Comparison of ENCODE assay signal across 11 cellular contexts in genomic region chr17:28345420-28346198, GRCh38. TPM values are rescaled to one million over a fixed set of nuclear protein-coding genes. Genes with fewer than 3 reads are reported as not detected.
DNase-seq lines count a peak whose midpoint lies in the region; ATAC-seq, FAIRE-seq and TF ChIP-seq lines count a peak whose summit lies in the region.
"Had no signal": no experiment of that assay in that cellular context is flagged by ENCODE, and none has a peak within 500 bp of the region (broad histone marks: within the 10 kb centered on the region; RNA-seq: fewer than 3 reads in every experiment).

No MANE protein-coding gene starts in this region.

- no peak overlapping the region for H3K4me3 ChIP-seq in K562
- H3K4me3 ChIP-seq in upper lobe of right lung, result no peak overlapping the region
- H3K4me3 ChIP-seq in tibial artery, result no peak overlapping the region
- no peak overlapping the region for H3K4me3 ChIP-seq in small intestine (ENCODE audit: low read depth in 1 of 2, low read length in 2 of 2)

- no peak overlapping the region for H2AFZ ChIP-seq in K562 (ENCODE audit: low read depth, low read length)

- POLR2A ChIA-PET in K562 (lab: Yijun Ruan, JAX), result interaction anchor here (0.6 to 4.2 kb wide), 6 partner anchors 9 to 30 kb away, joined by 3 to 44 read pairs (median 6); partner anchors contain the start of genes IFT20, POLDIP2 and TNFAIP1

- peaks cover 2% of the 10 kb centered on the region for H3K4me1 Mint-ChIP-seq in activated naive CD4-positive, alpha-beta T cell treated with anti-CD3 and anti-CD28 coated beads, Interleukin-2, amount 10 ng/mL, durations not matched to agents 7 days and 5 days

- 87% methylated on average over 13 of the region's 13 CpGs for WGBS in K562 (ENCODE audit: insufficient coverage, low coverage, missing lambda C conversion rate)
- 76 to 82% (median 80%) methylated on average over 13 of the region's 13 CpGs for WGBS in small intestine, 3 donors

- H3K9me3 ChIP-seq in K562 (replicated peaks; ENCODE audit: control insufficient read depth, insufficient read depth, low read depth, low read length) (no peaks in the 10 kb centered on the region), upper lobe of right lung (no peaks in the 10 kb centered on the region), tibial artery (no peaks in the 10 kb centered on the region), small intestine (ENCODE audit: control insufficient read depth, low read depth) (no peaks in the 10 kb centered on the region)

- TF ChIP-seq CTCF in K562 (IDR thresholded peaks at IDR 0.05 in 2 of 3, conservative IDR thresholded peaks at IDR 0.05 in 1 of 3; ENCODE audit: insufficient read depth in 2 of 3, low read depth in 1 of 3, low read length in 3 of 3) (no peak), upper lobe of right lung (IDR thresholded peaks at IDR 0.05) (no peak), tibial artery (IDR thresholded peaks at IDR 0.05) (no peak)

- peak in 1 of 2 donors; percentile 15 for ATAC-seq in activated naive CD4-positive, alpha-beta T cell treated with anti-CD3 and anti-CD28 coated beads, Interleukin-2, amount 50 U/mL, for 72 hours
- no peak for ATAC-seq in K562
- ATAC-seq in left colon, result peak; percentile 15
- peak; percentile 70 for ATAC-seq in upper lobe of right lung

- no peak overlapping the region for H3K9ac ChIP-seq in K562 (ENCODE audit: insufficient read depth in 1 of 2, low read depth in 2 of 2, low read length in 2 of 2)

- no peaks in the 10 kb centered on the region for H3K9me3 Mint-ChIP-seq in activated naive CD4-positive, alpha-beta T cell treated with anti-CD3 and anti-CD28 coated beads, Interleukin-2, amount 50 U/mL, for 72 hours
- no peaks in the 10 kb centered on the region for H3K9me3 Mint-ChIP-seq in activated naive CD4-positive, alpha-beta T cell treated with anti-CD3 and anti-CD28 coated beads, Interleukin-2, amount 10 ng/mL, durations not matched to agents 7 days and 5 days

- FAIRE-seq in K562 (lab: Jason Lieb, UNC) (no peak), small intestine (lab: Jason Lieb, UNC) (no peak)

- peak; percentile 46; the same call in 1 of the 2 replicates for TF ChIP-seq POLR2A in K562 (conservative IDR thresholded peaks at IDR 0.05)

- H3K27ac ChIP-seq in K562 (ENCODE audit: extremely low read depth, low read depth, low read length) (no peak overlapping the region), upper lobe of right lung (no peak overlapping the region), tibial artery (peak overlapping the region in 1 of 2 donors; percentile 7), small intestine (ENCODE audit: low read depth in 1 of 2, low read length in 1 of 2) (no peak overlapping the region)

- CTCF ChIA-PET in activated naive CD4-positive, alpha-beta T cell treated with anti-CD3 and anti-CD28 coated beads, Interleukin-2, amount 10 ng/mL, durations not matched to agents 7 days and 5 days (lab: Charles Lee), result interaction anchor here (0.8 kb wide), 1 partner anchor 10 kb away, joined by 3 read pairs; the partner anchor contains the start of gene TNFAIP1
- CTCF ChIA-PET in K562 (lab: Yijun Ruan, JAX; ENCODE audit: low intra/inter-chr PET ratio), result no interaction called here

- H3K4me1 ChIP-seq in K562 (replicated peaks in 1 of 2; ENCODE audit: control insufficient read depth in 2 of 2, insufficient read depth in 2 of 2, low read length in 2 of 2) (peaks cover 0 to 3% of the 10 kb centered on the region in 2 experiments; a peak in 1 of 5 replicates), upper lobe of right lung (peaks cover 15% of the 10 kb centered on the region), tibial artery (peaks cover 0 to 30% (median 14%) of the 10 kb centered on the region in 4 donors), small intestine (ENCODE audit: control insufficient read depth in 2 of 2, insufficient read depth in 1 of 2, low read depth in 1 of 2, low read length in 1 of 2) (no peaks in the 10 kb centered on the region)

- H4K20me1 ChIP-seq in K562 (replicated peaks; ENCODE audit: control insufficient read depth, insufficient read depth, low read length), result no peaks in the 10 kb centered on the region; the same call in none of the 2 replicates

- no peak overlapping the region for H3K4me2 ChIP-seq in K562 (ENCODE audit: insufficient read depth, low read length)

- intact Hi-C loops in K562 (cut with micrococcal nuclease) (no loop called here), left colon (cut with DNase I, micrococcal nuclease) (no loop called here), upper lobe of right lung (cut with DNase I) (no loop called here), tibial artery (cut with DNase I; ENCODE audit: low total_unique reads) (no loop called here)

- peaks cover 2% of the 10 kb centered on the region for H3K9me1 ChIP-seq in K562 (ENCODE audit: control insufficient read depth, insufficient read depth, low read length)

- H3K36me3 ChIP-seq in K562 (ENCODE audit: control insufficient read depth, insufficient read depth, low read length) (peaks cover 92% of the 10 kb centered on the region), upper lobe of right lung (peaks cover 100% of the 10 kb centered on the region), tibial artery (peaks cover 32 to 100% (median 98%) of the 10 kb centered on the region in 3 donors), small intestine (ENCODE audit: control insufficient read depth in 2 of 2, insufficient read depth in 2 of 2, low read length in 2 of 2) (peaks cover 13 to 30% of the 10 kb centered on the region in 2 donors)

- no peaks in the 10 kb centered on the region for H3K36me3 Mint-ChIP-seq in activated naive CD4-positive, alpha-beta T cell treated with anti-CD3 and anti-CD28 coated beads, Interleukin-2, amount 50 U/mL, for 72 hours
- H3K36me3 Mint-ChIP-seq in activated naive CD4-positive, alpha-beta T cell treated with anti-CD3 and anti-CD28 coated beads, Interleukin-2, amount 10 ng/mL, durations not matched to agents 7 days and 5 days, result peaks cover 38% of the 10 kb centered on the region

- DNase-seq in activated naive CD4-positive, alpha-beta T cell treated with anti-CD3 and anti-CD28 coated beads, Interleukin-2, amount 50 U/mL, for 72 hours (ENCODE audit: low spot score in 2 of 2), result no peak
- DNase-seq in activated naive CD4-positive, alpha-beta T cell treated with anti-CD3 and anti-CD28 coated beads, Interleukin-2, amount 10 ng/mL, durations not matched to agents 7 days and 5 days, result no peak
- DNase-seq in K562 (ENCODE audit: extremely low read depth in 1 of 4, low spot score in 3 of 4) (no peak), left colon (no peak), upper lobe of right lung (no peak), GM19240 (ENCODE audit: insufficient read length, low spot score) (no peak), tibial artery (no peak), small intestine (no peak)
- DNase-seq: activated gamma-delta T cell had no signal

- H3K27me3 ChIP-seq in K562 (ENCODE audit: control insufficient read depth in 2 of 2, insufficient read depth in 2 of 2, low read length in 2 of 2), result no peaks in the 10 kb centered on the region
- H3K27me3 ChIP-seq in upper lobe of right lung, result no peaks in the 10 kb centered on the region
- H3K27me3 ChIP-seq in tibial artery, result no peaks in the 10 kb centered on the region
- H3K27me3 ChIP-seq in small intestine (ENCODE audit: control insufficient read depth in 2 of 2, insufficient read depth in 2 of 2, low read length in 2 of 2), result no peaks in the 10 kb centered on the region

- in situ Hi-C loops in K562 (cut with MboI), result no loop called here

- no peaks in the 10 kb centered on the region for H3K27me3 Mint-ChIP-seq in activated naive CD4-positive, alpha-beta T cell treated with anti-CD3 and anti-CD28 coated beads, Interleukin-2, amount 10 ng/mL, durations not matched to agents 7 days and 5 days

- TF ChIP-seq RAD21 in K562 (CRISPR knock-in tag; conservative IDR thresholded peaks at IDR 0.05 in 1 of 2, IDR thresholded peaks at IDR 0.05 in 1 of 2), result no peak

- BruUV-seq in K562 (replicated peaks; lab: Mats Ljungman, UMichigan), result no TSS peak

- TF ChIP-seq EP300 in K562 (IDR thresholded peaks at IDR 0.05; ENCODE audit: low read length), result no peak

- H3K79me2 ChIP-seq in K562 (ENCODE audit: control insufficient read depth, insufficient read depth, low read length), result no peaks in the 10 kb centered on the region

- H3K27ac Mint-ChIP-seq in activated naive CD4-positive, alpha-beta T cell treated with anti-CD3 and anti-CD28 coated beads, Interleukin-2, amount 50 U/mL, for 72 hours, result peak overlapping the region; percentile 51 to 72
- no peak overlapping the region for H3K27ac Mint-ChIP-seq in activated naive CD4-positive, alpha-beta T cell treated with anti-CD3 and anti-CD28 coated beads, Interleukin-2, amount 10 ng/mL, durations not matched to agents 7 days and 5 days

- no peak overlapping the region for H3K4me3 Mint-ChIP-seq in activated naive CD4-positive, alpha-beta T cell treated with anti-CD3 and anti-CD28 coated beads, Interleukin-2, amount 10 ng/mL, durations not matched to agents 7 days and 5 days

RNA-seq across cellular contexts. Expression of gene TNFAIP1, which starts 10.0 kb away (rescaled TPM):
- total RNA-seq in activated naive CD4-positive, alpha-beta T cell treated with anti-CD3 and anti-CD28 coated beads, Interleukin-2, amount 50 U/mL, for 72 hours, result 10 to 100 TPM; 25.7 to 26.2 TPM
- 14.5 and 38.2 TPM in 2 replicates for total RNA-seq in K562 (2011; cell fraction: chromatin; rRNA removed; ENCODE audit: low replicate concordance)
- 22.8 and 26.7 TPM in 2 replicates for total RNA-seq in K562 (2011; cell fraction: nucleolus; rRNA removed)
- total RNA-seq in K562 (2011; cell fraction: nucleoplasm; rRNA removed), result 22.7 and 28.9 TPM in 2 replicates
- 9.0 and 15.1 TPM in 2 replicates for total RNA-seq in K562 (2014; rRNA removed)
- 6.3 and 8.2 TPM in 2 replicates for total RNA-seq in K562 (2014; rRNA removed; fragmentation: Illumina TruSeq; extraction: Trizol)
- 7.7 and 8.0 TPM in 2 replicates for total RNA-seq in K562 (2015; rRNA removed; fragmentation: Illumina TruSeq; extraction: Trizol)
- total RNA-seq in K562 (2021), result 18.9 and 20.1 TPM in 2 replicates
- 13.7 and 18.8 TPM in 2 replicates for polyA plus RNA-seq in K562 (2011; rRNA removed)
- polyA plus RNA-seq in K562 (2011; cell fraction: cytosol; rRNA removed), result 10.8 and 23.2 TPM in 2 replicates
- polyA plus RNA-seq in K562 (2011; cell fraction: nucleus; rRNA removed), result 40.2 and 69.4 TPM in 2 replicates
- polyA plus RNA-seq in K562 (2012), result 11.5 and 17.0 TPM in 2 replicates
- polyA plus RNA-seq in K562 (2014; fragmentation: Illumina TruSeq; extraction: Trizol), result 15.2 and 15.4 TPM in 2 replicates
- polyA plus RNA-seq in K562 (2014; fragmentation: Nextera tagmentation; extraction: Ambion mirVana), result 1 to 10 TPM; 2.1 to 2.9 TPM
- 8.1 and 15.4 TPM in 2 replicates for polyA plus RNA-seq in K562 (2014; rRNA removed)
- polyA minus RNA-seq in K562 (2011; rRNA and poly(A)+ RNA removed), result 7.3 and 16.7 TPM in 2 replicates
- polyA minus RNA-seq in K562 (2011; cell fraction: cytosol; rRNA and poly(A)+ RNA removed), result 21.0 and 35.8 TPM in 2 replicates
- polyA minus RNA-seq in K562 (2011; cell fraction: nucleus; rRNA and poly(A)+ RNA removed), result 12.4 and 16.7 TPM in 2 replicates
- total RNA-seq in left colon, result 10 to 100 TPM; 34.6 to 38.2 TPM
- 82.7 TPM for total RNA-seq in upper lobe of right lung
- polyA plus RNA-seq in small intestine, result 10 to 100 TPM; 16.1 to 18.1 (median 16.9) TPM

RNA-seq across cellular contexts. Expression of gene IFT20, which starts 10.3 kb away (rescaled TPM):
- total RNA-seq in activated naive CD4-positive, alpha-beta T cell treated with anti-CD3 and anti-CD28 coated beads, Interleukin-2, amount 50 U/mL, for 72 hours, result 10 to 100 TPM; 16.4 to 16.8 TPM
- total RNA-seq in K562 (2011; cell fraction: chromatin; rRNA removed; ENCODE audit: low replicate concordance), result 58.5 and 63.2 TPM in 2 replicates
- total RNA-seq in K562 (2011; cell fraction: nucleolus; rRNA removed), result 42.5 and 42.8 TPM in 2 replicates
- total RNA-seq in K562 (2011; cell fraction: nucleoplasm; rRNA removed), result 44.1 and 49.8 TPM in 2 replicates
- total RNA-seq in K562 (2014; rRNA removed) (25.1 and 25.5 TPM in 2 replicates), K562 (2014; rRNA removed; fragmentation: Illumina TruSeq; extraction: Trizol) (20.9 and 26.8 TPM in 2 replicates), K562 (2015; rRNA removed; fragmentation: Illumina TruSeq; extraction: Trizol) (14.3 and 14.6 TPM in 2 replicates), K562 (2021) (20.1 and 25.2 TPM in 2 replicates), left colon (10 to 100 TPM; 26.2 to 26.3 TPM), upper lobe of right lung (33.3 TPM)
- polyA plus RNA-seq in K562 (2011; rRNA removed) (35.8 and 38.6 TPM in 2 replicates), K562 (2014; fragmentation: Illumina TruSeq; extraction: Trizol) (19.0 and 19.4 TPM in 2 replicates), K562 (2014; fragmentation: Nextera tagmentation; extraction: Ambion mirVana) (10 to 100 TPM; 11.2 to 17.7 TPM), K562 (2014; rRNA removed) (37.6 and 45.4 TPM in 2 replicates), small intestine (100 to 1,000 TPM in 2 of 3 donors, 10 to 100 TPM in 1; 39.3 to 135 (median 112) TPM)
- polyA plus RNA-seq in K562 (2011; cell fraction: cytosol; rRNA removed), result 15.7 and 17.9 TPM in 2 replicates
- polyA plus RNA-seq in K562 (2011; cell fraction: nucleus; rRNA removed), result 54.6 and 62.4 TPM in 2 replicates
- 20.5 and 42.0 TPM in 2 replicates for polyA plus RNA-seq in K562 (2012)
- polyA minus RNA-seq in K562 (2011; rRNA and poly(A)+ RNA removed), result 9.2 and 9.9 TPM in 2 replicates
- 4.6 and 7.2 TPM in 2 replicates for polyA minus RNA-seq in K562 (2011; cell fraction: cytosol; rRNA and poly(A)+ RNA removed)
- polyA minus RNA-seq in K562 (2011; cell fraction: nucleus; rRNA and poly(A)+ RNA removed), result 10.8 and 16.7 TPM in 2 replicates

RNA-seq across cellular contexts. Expression of gene POLDIP2, which starts 11.7 kb away (rescaled TPM):
- 10 to 100 TPM; 62.2 to 83.4 TPM for total RNA-seq in activated naive CD4-positive, alpha-beta T cell treated with anti-CD3 and anti-CD28 coated beads, Interleukin-2, amount 50 U/mL, for 72 hours
- total RNA-seq in K562 (2011; cell fraction: chromatin; rRNA removed; ENCODE audit: low replicate concordance), result 13.2 and 36.1 TPM in 2 replicates
- total RNA-seq in K562 (2011; cell fraction: nucleolus; rRNA removed), result 33.4 and 34.0 TPM in 2 replicates
- 27.2 and 30.3 TPM in 2 replicates for total RNA-seq in K562 (2011; cell fraction: nucleoplasm; rRNA removed)
- 121 and 122 TPM in 2 replicates for total RNA-seq in K562 (2014; rRNA removed)
- total RNA-seq in K562 (2014; rRNA removed; fragmentation: Illumina TruSeq; extraction: Trizol), result 59.5 and 62.7 TPM in 2 replicates
- 70.6 and 71.4 TPM in 2 replicates for total RNA-seq in K562 (2015; rRNA removed; fragmentation: Illumina TruSeq; extraction: Trizol)
- 106 and 108 TPM in 2 replicates for total RNA-seq in K562 (2021)
- polyA plus RNA-seq in K562 (2011; rRNA removed), result 64.6 and 105 TPM in 2 replicates
- 64.6 and 142 TPM in 2 replicates for polyA plus RNA-seq in K562 (2011; cell fraction: cytosol; rRNA removed)
- 48.3 and 71.0 TPM in 2 replicates for polyA plus RNA-seq in K562 (2011; cell fraction: nucleus; rRNA removed)
- 89.9 and 120 TPM in 2 replicates for polyA plus RNA-seq in K562 (2012)
- 127 and 137 TPM in 2 replicates for polyA plus RNA-seq in K562 (2014; fragmentation: Illumina TruSeq; extraction: Trizol)
- polyA plus RNA-seq in K562 (2014; fragmentation: Nextera tagmentation; extraction: Ambion mirVana), result 10 to 100 TPM; 22.0 to 25.1 TPM
- 104 and 109 TPM in 2 replicates for polyA plus RNA-seq in K562 (2014; rRNA removed)
- polyA minus RNA-seq in K562 (2011; rRNA and poly(A)+ RNA removed), result 31.5 and 60.7 TPM in 2 replicates
- polyA minus RNA-seq in K562 (2011; cell fraction: cytosol; rRNA and poly(A)+ RNA removed), result 27.9 and 61.6 TPM in 2 replicates
- 14.4 and 16.8 TPM in 2 replicates for polyA minus RNA-seq in K562 (2011; cell fraction: nucleus; rRNA and poly(A)+ RNA removed)
- total RNA-seq in left colon, result 10 to 100 TPM; 80.6 to 82.5 TPM
- total RNA-seq in upper lobe of right lung, result 55.3 TPM
- 10 to 100 TPM; 61.5 to 73.2 (median 64.6) TPM for polyA plus RNA-seq in small intestine

RNA-seq across cellular contexts. Expression of gene SEBOX, which starts 19.4 kb away (rescaled TPM):
- total RNA-seq in activated naive CD4-positive, alpha-beta T cell treated with anti-CD3 and anti-CD28 coated beads, Interleukin-2, amount 50 U/mL, for 72 hours, result not detected
- not detected in 2 replicates for total RNA-seq in K562 (2011; cell fraction: chromatin; rRNA removed; ENCODE audit: low replicate concordance)
- not detected in 2 replicates for total RNA-seq in K562 (2011; cell fraction: nucleolus; rRNA removed)
- total RNA-seq in K562 (2011; cell fraction: nucleoplasm; rRNA removed), result not detected in 2 replicates
- total RNA-seq in K562 (2014; rRNA removed), result not detected in 2 replicates
- total RNA-seq in K562 (2014; rRNA removed; fragmentation: Illumina TruSeq; extraction: Trizol), result not detected in 2 replicates
- total RNA-seq in K562 (2015; rRNA removed; fragmentation: Illumina TruSeq; extraction: Trizol), result not detected in 2 replicates
- total RNA-seq in K562 (2021), result not detected in 2 replicates
- polyA plus RNA-seq in K562 (2011; rRNA removed), result not detected in 2 replicates
- not detected in 2 replicates for polyA plus RNA-seq in K562 (2011; cell fraction: cytosol; rRNA removed)
- not detected in 2 replicates for polyA plus RNA-seq in K562 (2011; cell fraction: nucleus; rRNA removed)
- polyA plus RNA-seq in K562 (2012), result not detected in 2 replicates
- polyA plus RNA-seq in K562 (2014; fragmentation: Illumina TruSeq; extraction: Trizol), result not detected in 2 replicates
- polyA plus RNA-seq in K562 (2014; fragmentation: Nextera tagmentation; extraction: Ambion mirVana), result not detected
- polyA plus RNA-seq in K562 (2014; rRNA removed), result not detected in 2 replicates
- polyA minus RNA-seq in K562 (2011; rRNA and poly(A)+ RNA removed), result not detected in 2 replicates
- not detected in 2 replicates for polyA minus RNA-seq in K562 (2011; cell fraction: cytosol; rRNA and poly(A)+ RNA removed)
- polyA minus RNA-seq in K562 (2011; cell fraction: nucleus; rRNA and poly(A)+ RNA removed), result not detected in 2 replicates
- total RNA-seq in left colon, result not detected
- not detected for total RNA-seq in upper lobe of right lung
- polyA plus RNA-seq in small intestine, result not detected
- total RNA-seq: omental fat pad had no signal
- polyA plus RNA-seq: BJ had no signal

RNA-seq across cellular contexts. Expression of gene VTN, which starts 24.5 kb away (rescaled TPM):
- total RNA-seq in activated naive CD4-positive, alpha-beta T cell treated with anti-CD3 and anti-CD28 coated beads, Interleukin-2, amount 50 U/mL, for 72 hours, result under 1 TPM; 0.34 to 0.53 TPM
- not detected in 2 replicates for total RNA-seq in K562 (2011; cell fraction: chromatin; rRNA removed; ENCODE audit: low replicate concordance)
- 0.26 and 0.33 TPM in 2 replicates for total RNA-seq in K562 (2011; cell fraction: nucleolus; rRNA removed)
- 0.73 TPM in 1 of 2 replicates, not detected in the other for total RNA-seq in K562 (2011; cell fraction: nucleoplasm; rRNA removed)
- total RNA-seq in K562 (2014; rRNA removed), result 0.14 and 0.33 TPM in 2 replicates
- not detected in 2 replicates for total RNA-seq in K562 (2014; rRNA removed; fragmentation: Illumina TruSeq; extraction: Trizol)
- 0.15 and 0.36 TPM in 2 replicates for total RNA-seq in K562 (2015; rRNA removed; fragmentation: Illumina TruSeq; extraction: Trizol)
- 0.86 and 2.3 TPM in 2 replicates for total RNA-seq in K562 (2021)
- 0.11 and 0.17 TPM in 2 replicates for polyA plus RNA-seq in K562 (2011; rRNA removed)
- 0.21 and 0.25 TPM in 2 replicates for polyA plus RNA-seq in K562 (2011; cell fraction: cytosol; rRNA removed)
- 0.10 and 0.41 TPM in 2 replicates for polyA plus RNA-seq in K562 (2011; cell fraction: nucleus; rRNA removed)
- polyA plus RNA-seq in K562 (2012), result 0.77 and 0.97 TPM in 2 replicates
- 0.13 and 0.68 TPM in 2 replicates for polyA plus RNA-seq in K562 (2014; fragmentation: Illumina TruSeq; extraction: Trizol)
- polyA plus RNA-seq in K562 (2014; fragmentation: Nextera tagmentation; extraction: Ambion mirVana), result 1 to 10 TPM in 1 of 2 experiments, under 1 TPM in 1; 0.22 to 1.0 TPM
- polyA plus RNA-seq in K562 (2014; rRNA removed), result 0.64 and 0.82 TPM in 2 replicates
- polyA minus RNA-seq in K562 (2011; rRNA and poly(A)+ RNA removed), result not detected in 2 replicates
- polyA minus RNA-seq in K562 (2011; cell fraction: cytosol; rRNA and poly(A)+ RNA removed), result 1.0 TPM in 2 replicates
- polyA minus RNA-seq in K562 (2011; cell fraction: nucleus; rRNA and poly(A)+ RNA removed), result 0.40 and 0.56 TPM in 2 replicates
- total RNA-seq in left colon, result under 1 TPM in 1 of 2 donors, not detected in 1; 0.11 TPM
- 1.3 TPM for total RNA-seq in upper lobe of right lung
- 1 to 10 TPM; 1.3 to 2.4 (median 2.0) TPM for polyA plus RNA-seq in small intestine
